ENCODE assay signal across 9 cellular contexts in genomic region chr4:186700746-186701145, GRCh38. TPM values are rescaled to one million over a fixed set of nuclear protein-coding genes. Genes with fewer than 3 reads are reported as not detected.
A peak's percentile ranks its signal among the peaks of the same experiment; 100 is the strongest.
DNase-seq lines count a peak whose midpoint lies in the region; ATAC-seq and TF ChIP-seq lines count a peak whose summit lies in the region.
"Had no signal": no experiment of that assay in that cellular context is flagged by ENCODE, and none has a peak within 500 bp of the region (broad histone marks: within the 10 kb centered on the region; RNA-seq: fewer than 3 reads in every experiment).

No MANE protein-coding gene starts in this region.

- H3K27ac Mint-ChIP-seq in Caco-2 (ENCODE audit: unreplicated experiment): peak overlapping the region; percentile 81
- peak overlapping the region; percentile 91 to 98 (median 95) for H3K27ac Mint-ChIP-seq in brain

- BruUV-seq in Caco-2 (replicated peaks; lab: Mats Ljungman, UMichigan): no TSS peak

- H3K4me3 Mint-ChIP-seq in Caco-2 (ENCODE audit: unreplicated experiment) (no peak overlapping the region), brain (peak overlapping the region; percentile 70 to 82 (median 79))

- H3K27me3 ChIP-seq in Caco-2 (replicated peaks; ENCODE audit: control insufficient read depth, insufficient read depth, low read length): no peaks in the 10 kb centered on the region
- no peaks in the 10 kb centered on the region for H3K27me3 ChIP-seq in right cardiac atrium (ENCODE audit: control insufficient read depth, insufficient read depth)
- no peaks in the 10 kb centered on the region for H3K27me3 ChIP-seq in rectal smooth muscle tissue (ENCODE audit: control insufficient read depth, insufficient read depth, low read length)

- ATAC-seq in right cardiac atrium (peak; percentile 90 to 93), HG03571 (IDR thresholded peaks at IDR 0.05; ENCODE audit: unreplicated experiment) (no peak), HG03469 (IDR thresholded peaks at IDR 0.05; ENCODE audit: unreplicated experiment) (no peak), GM18505 (IDR thresholded peaks at IDR 0.05; ENCODE audit: unreplicated experiment) (no peak)

- H3K4me1 Mint-ChIP-seq in Caco-2 (ENCODE audit: low read depth, unreplicated experiment) (peaks cover 47% of the 10 kb centered on the region), brain (peaks cover 83% of the 10 kb centered on the region)

- H3K36me3 Mint-ChIP-seq in Caco-2 (ENCODE audit: insufficient read depth, unreplicated experiment) (peaks cover 67% of the 10 kb centered on the region), brain (peaks cover 55% of the 10 kb centered on the region)

- no peak for TF ChIP-seq POLR2A in GM18505 (IDR thresholded peaks at IDR 0.05; ENCODE audit: borderline replicate concordance, extremely low read depth, insufficient read depth, insufficient read length)

- H3K27ac ChIP-seq in right cardiac atrium (ENCODE audit: low read length): peak overlapping the region; percentile 98
- H3K27ac ChIP-seq in rectal smooth muscle tissue (ENCODE audit: low read depth, low read length): peak overlapping the region; percentile 65

- no peak overlapping the region for H3K9ac ChIP-seq in rectal smooth muscle tissue (ENCODE audit: low read length)

- H3K36me3 ChIP-seq in Caco-2 (ENCODE audit: control insufficient read depth, insufficient read depth, low read length): no peaks in the 10 kb centered on the region; the same call in none of the 2 replicates
- peaks cover 6% of the 10 kb centered on the region for H3K36me3 ChIP-seq in rectal smooth muscle tissue (ENCODE audit: control insufficient read depth, insufficient read depth, low read length)

- no peaks in the 10 kb centered on the region for H3K9me3 ChIP-seq in Caco-2
- H3K9me3 ChIP-seq in right cardiac atrium (ENCODE audit: control insufficient read depth, low read length): no peaks in the 10 kb centered on the region

- WGBS in right cardiac atrium: 37% methylated on average over 16 of the region's 16 CpGs

- H3K9me3 Mint-ChIP-seq in Caco-2 (ENCODE audit: unreplicated experiment) (no peaks in the 10 kb centered on the region), brain (peaks cover 0 to 4% (median 3%) of the 10 kb centered on the region in 5 experiments)

- H3K4me3 ChIP-seq in Caco-2 (ENCODE audit: low read depth, low read length) (no peak overlapping the region), right cardiac atrium (ENCODE audit: low read length) (no peak overlapping the region), rectal smooth muscle tissue (ENCODE audit: low read length) (no peak overlapping the region)

- CTCF ChIA-PET in Caco-2 (lab: Charles Lee): interaction anchor here (1.0 kb wide), 1 partner anchor 31 kb away, joined by 4 read pairs; no protein-coding TSS in a partner anchor

- POLR2A ChIA-PET in Caco-2 (lab: Charles Lee): no interaction called here

- DNase-seq in Caco-2 (no peak), right cardiac atrium (peak; percentile 86 to 92 (median 89)), GDM1 (lab: John Stamatoyannopoulos, UW) (no peak)
- DNase-seq: NCI-H526 treated with DMSO at 0.1 percent for 48 hours had no signal

- H3K27me3 Mint-ChIP-seq in Caco-2 (ENCODE audit: insufficient read depth, unreplicated experiment) (no peaks in the 10 kb centered on the region), brain (no peaks in the 10 kb centered on the region)

- H3K4me1 ChIP-seq in Caco-2 (peaks cover 47% of the 10 kb centered on the region), right cardiac atrium (ENCODE audit: control insufficient read depth, insufficient read depth, low read length) (peaks cover 18% of the 10 kb centered on the region), rectal smooth muscle tissue (ENCODE audit: control insufficient read depth, insufficient read depth, low read length) (peaks cover 30% of the 10 kb centered on the region)

- TF ChIP-seq CTCF in Caco-2 (IDR thresholded peaks at IDR 0.05; ENCODE audit: insufficient read depth in 1 of 2, low read depth in 1 of 2, low read length in 1 of 2, severe bottlenecking in 1 of 2, unreplicated experiment in 1 of 2) (no peak), brain (conservative IDR thresholded peaks at IDR 0.05) (no peak)

- intact Hi-C loops in Caco-2 (cut with micrococcal nuclease; ENCODE audit: unreplicated experiment): no loop called here
- intact Hi-C loops in right cardiac atrium (cut with DNase I): no loop called here

RNA-seq across cellular contexts. Expression of gene FAT1, which starts 22.9 kb away (rescaled TPM):
- total RNA-seq in Caco-2 (2022) (135 and 141 TPM in 2 replicates), right cardiac atrium (10 to 100 TPM; 76.7 to 95.2 (median 82.9) TPM)
- polyA plus RNA-seq in brain (ENCODE audit: insufficient read depth, low read depth, low replicate concordance) (16.9 TPM), right cardiac atrium (29.7 TPM)

Comparison
In these comparisons a context has a peak if more than half of its experiments do, and no peak if none do; other contexts are left out.
1. DNase-seq: peak in right cardiac atrium (3 of 3); none in Caco-2 (0 of 2) and GDM1 (single experiment).
2. ATAC-seq: peak in right cardiac atrium (2 of 2); none in HG03571 (single experiment), HG03469 (single experiment) and GM18505 (single experiment).